Comparison of ENCODE assay signal across 18 cellular contexts in the genomic region with DNA sequence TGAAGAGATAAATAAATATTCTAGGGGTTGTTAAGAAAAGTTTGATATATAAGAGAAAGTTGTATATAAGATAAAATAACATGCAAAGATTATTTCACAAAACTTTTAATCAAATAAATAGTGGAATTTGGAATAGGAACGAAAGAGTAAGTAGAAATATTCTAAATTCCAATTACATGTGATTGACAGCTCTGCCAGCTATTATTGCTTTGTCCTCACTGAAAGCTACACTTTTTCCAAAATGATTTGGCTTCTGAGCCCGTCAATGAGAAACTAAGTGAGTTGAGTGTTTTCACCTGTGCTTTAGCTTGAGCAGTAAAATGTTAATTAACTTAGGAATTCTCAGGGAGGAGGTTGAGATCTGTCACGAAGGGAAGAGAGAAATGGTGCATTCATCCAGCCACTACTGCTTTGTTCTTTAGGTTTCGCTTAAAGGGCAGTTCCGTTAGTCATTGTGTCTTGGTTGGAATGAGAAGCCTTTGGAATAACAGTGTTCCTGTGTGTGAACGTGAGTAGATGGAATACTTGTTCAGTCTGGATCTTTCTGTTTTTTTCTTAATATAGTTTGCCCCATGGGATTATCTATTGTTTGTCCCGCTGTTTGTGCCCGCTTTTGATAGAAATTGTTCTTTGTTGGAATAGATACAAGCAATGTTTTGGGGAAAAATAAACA.
"Had no signal": no experiment of that assay in that cellular context is flagged by ENCODE, and none has a peak within 500 bp of the region (broad histone marks: within the 10 kb centered on the region; RNA-seq: fewer than 3 reads in every experiment).

No MANE protein-coding gene starts in this region.

- H3K4me3 ChIP-seq: body of pancreas, colonic mucosa, right atrium auricular region, thoracic aorta, upper lobe of left lung had no signal

- H3K4me1 Mint-ChIP-seq: activated naive CD8-positive, alpha-beta T cell treated with anti-CD3 and anti-CD28 coated beads for 36 hours; nephron progenitor cell; stimulated activated naive CD8-positive, alpha-beta T cell treated with anti-CD3 and anti-CD28 coated beads, Interleukin-15, amount 100 ng/mL, for 72 hours had no signal

- H3K9me3 Mint-ChIP-seq: activated CD4-positive, alpha-beta memory T cell treated with anti-CD3 and anti-CD28 coated beads for 36 hours; activated naive CD8-positive, alpha-beta T cell treated with anti-CD3 and anti-CD28 coated beads for 36 hours; activated T-helper 1 cell treated with anti-CD3 and anti-CD28 coated beads, Interleukin-12 subunit alpha, Interleukin-12 subunit beta, Interleukin-2, Interleukin-4 antibody, amounts not matched to agents 30 ng/mL and 10 ng/mL and 1 ng/mL, durations not matched to agents 14 hours and 24 hours and 36 hours; nephron progenitor cell; stimulated activated naive CD8-positive, alpha-beta T cell treated with anti-CD3 and anti-CD28 coated beads, Interleukin-15, amount 100 ng/mL, for 72 hours had no signal

- H3K27me3 ChIP-seq: body of pancreas, colonic mucosa, right atrium auricular region, upper lobe of left lung had no signal

- H3K36me3 Mint-ChIP-seq: activated CD4-positive, alpha-beta memory T cell treated with anti-CD3 and anti-CD28 coated beads for 36 hours; activated naive CD8-positive, alpha-beta T cell treated with anti-CD3 and anti-CD28 coated beads for 36 hours; immature natural killer cell had no signal

- H3K36me3 ChIP-seq: colonic mucosa, right atrium auricular region, thoracic aorta, upper lobe of left lung, WERI-Rb-1 had no signal

- DNase-seq: activated CD4-positive, alpha-beta memory T cell treated with anti-CD3 and anti-CD28 coated beads for 36 hours; activated naive CD4-positive, alpha-beta T cell; activated naive CD8-positive, alpha-beta T cell treated with anti-CD3 and anti-CD28 coated beads for 36 hours; activated T-cell treated with anti-CD3 and anti-CD28 coated beads for 4 hours; amniotic stem cell; body of pancreas; colonic mucosa; erythroblast; immature natural killer cell; nephron progenitor cell; occipital lobe; stimulated activated naive CD8-positive, alpha-beta T cell treated with anti-CD3 and anti-CD28 coated beads, Interleukin-15, amount 100 ng/mL, for 72 hours; upper lobe of left lung; WERI-Rb-1 had no signal

- ATAC-seq: body of pancreas; stimulated activated naive CD8-positive, alpha-beta T cell treated with anti-CD3 and anti-CD28 coated beads, Interleukin-15, amount 100 ng/mL, for 72 hours had no signal

- H3K4me1 ChIP-seq: body of pancreas, colonic mucosa, right atrium auricular region, upper lobe of left lung had no signal

- H3K4me3 Mint-ChIP-seq: activated CD4-positive, alpha-beta memory T cell treated with anti-CD3 and anti-CD28 coated beads for 36 hours; activated naive CD8-positive, alpha-beta T cell treated with anti-CD3 and anti-CD28 coated beads for 36 hours; activated T-helper 1 cell treated with anti-CD3 and anti-CD28 coated beads, Interleukin-12 subunit alpha, Interleukin-12 subunit beta, Interleukin-2, Interleukin-4 antibody, amounts not matched to agents 30 ng/mL and 10 ng/mL and 1 ng/mL, durations not matched to agents 14 hours and 24 hours and 36 hours; immature natural killer cell; nephron progenitor cell; stimulated activated naive CD8-positive, alpha-beta T cell treated with anti-CD3 and anti-CD28 coated beads, Interleukin-15, amount 100 ng/mL, for 72 hours had no signal

- H3K27ac Mint-ChIP-seq: activated CD4-positive, alpha-beta memory T cell treated with anti-CD3 and anti-CD28 coated beads for 36 hours; activated naive CD8-positive, alpha-beta T cell treated with anti-CD3 and anti-CD28 coated beads for 36 hours; activated T-helper 1 cell treated with anti-CD3 and anti-CD28 coated beads, Interleukin-12 subunit alpha, Interleukin-12 subunit beta, Interleukin-2, Interleukin-4 antibody, amounts not matched to agents 30 ng/mL and 10 ng/mL and 1 ng/mL, durations not matched to agents 14 hours and 24 hours and 36 hours; immature natural killer cell; nephron progenitor cell; progenitor cell of endocrine pancreas; stimulated activated naive CD8-positive, alpha-beta T cell treated with anti-CD3 and anti-CD28 coated beads, Interleukin-15, amount 100 ng/mL, for 72 hours had no signal

- H3K9me3 ChIP-seq: body of pancreas, colonic mucosa, right atrium auricular region, thoracic aorta, upper lobe of left lung had no signal

- H3K27me3 Mint-ChIP-seq: stimulated activated naive CD8-positive, alpha-beta T cell treated with anti-CD3 and anti-CD28 coated beads, Interleukin-15, amount 100 ng/mL, for 72 hours had no signal

- H3K27ac ChIP-seq: body of pancreas, colonic mucosa, right atrium auricular region, thoracic aorta, upper lobe of left lung, WERI-Rb-1 had no signal
